In genomic region chr14:64725360-64725815, GRCh38 we compare ENCODE assay signal across 1 cellular context.
TF ChIP-seq lines count a peak whose summit lies in the region.

No MANE protein-coding gene starts in this region.

TF ChIP-seq in HEK293, 187 proteins besides CTCF, POLR2A, EP300 and RAD21 (continued from another document):
- TF ChIP-seq KLF7 (tag by site-specific recombination; IDR thresholded peaks at IDR 0.05; ENCODE audit: borderline replicate concordance) (no peak), ZNF112 (tag by site-specific recombination; IDR thresholded peaks at IDR 0.05) (no peak), ZNF449 (tag by site-specific recombination; IDR thresholded peaks at IDR 0.05) (no peak), ZNF530 (tag by site-specific recombination; IDR thresholded peaks at IDR 0.05; ENCODE audit: low read depth) (no peak), ZNF658 (tag by site-specific recombination; IDR thresholded peaks at IDR 0.05) (no peak), ZNF394 (tag by site-specific recombination; IDR thresholded peaks at IDR 0.05; ENCODE audit: borderline replicate concordance) (no peak), ZNF292 (tag by site-specific recombination; IDR thresholded peaks at IDR 0.05; ENCODE audit: borderline replicate concordance, low read depth) (no peak), ZNF701 (tag by site-specific recombination; IDR thresholded peaks at IDR 0.05) (no peak), ZNF16 (tag by site-specific recombination; IDR thresholded peaks at IDR 0.05; ENCODE audit: low read depth) (no peak), GFI1B (tag by site-specific recombination; IDR thresholded peaks at IDR 0.05) (no peak), KLF10 (tag by site-specific recombination; IDR thresholded peaks at IDR 0.05) (no peak), ZNF26 (tag by site-specific recombination; IDR thresholded peaks at IDR 0.05) (no peak), ZNF114 (tag by site-specific recombination; IDR thresholded peaks at IDR 0.05) (no peak), ZNF501 (tag by site-specific recombination; IDR thresholded peaks at IDR 0.05) (no peak), ZNF311 (tag by site-specific recombination; IDR thresholded peaks at IDR 0.05; ENCODE audit: borderline replicate concordance) (no peak), SALL2 (tag by site-specific recombination; IDR thresholded peaks at IDR 0.05; ENCODE audit: borderline replicate concordance) (no peak), ZBTB26 (tag by site-specific recombination; optimal IDR thresholded peaks at IDR 0.05) (no peak), ZBTB49 (tag by site-specific recombination; IDR thresholded peaks at IDR 0.05; ENCODE audit: low read depth) (no peak), ZNF777 (tag by site-specific recombination; IDR thresholded peaks at IDR 0.05; ENCODE audit: borderline replicate concordance) (no peak), ZNF660 (tag by site-specific recombination; IDR thresholded peaks at IDR 0.05) (no peak), ZNF596 (tag by site-specific recombination; IDR thresholded peaks at IDR 0.05) (no peak), ZNF548 (tag by site-specific recombination; IDR thresholded peaks at IDR 0.05) (no peak), GLIS1 (tag by site-specific recombination; IDR thresholded peaks at IDR 0.05) (peak; percentile 52), ZNF792 (tag by site-specific recombination; IDR thresholded peaks at IDR 0.05) (no peak)
- TF ChIP-seq, protein P1, sequence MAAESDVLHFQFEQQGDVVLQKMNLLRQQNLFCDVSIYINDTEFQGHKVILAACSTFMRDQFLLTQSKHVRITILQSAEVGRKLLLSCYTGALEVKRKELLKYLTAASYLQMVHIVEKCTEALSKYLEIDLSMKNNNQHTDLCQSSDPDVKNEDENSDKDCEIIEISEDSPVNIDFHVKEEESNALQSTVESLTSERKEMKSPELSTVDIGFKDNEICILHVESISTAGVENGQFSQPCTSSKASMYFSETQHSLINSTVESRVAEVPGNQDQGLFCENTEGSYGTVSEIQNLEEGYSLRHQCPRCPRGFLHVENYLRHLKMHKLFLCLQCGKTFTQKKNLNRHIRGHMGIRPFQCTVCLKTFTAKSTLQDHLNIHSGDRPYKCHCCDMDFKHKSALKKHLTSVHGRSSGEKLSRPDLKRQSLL (tag by site-specific recombination; IDR thresholded peaks at IDR 0.05) = no peak
- TF ChIP-seq, protein P2, sequence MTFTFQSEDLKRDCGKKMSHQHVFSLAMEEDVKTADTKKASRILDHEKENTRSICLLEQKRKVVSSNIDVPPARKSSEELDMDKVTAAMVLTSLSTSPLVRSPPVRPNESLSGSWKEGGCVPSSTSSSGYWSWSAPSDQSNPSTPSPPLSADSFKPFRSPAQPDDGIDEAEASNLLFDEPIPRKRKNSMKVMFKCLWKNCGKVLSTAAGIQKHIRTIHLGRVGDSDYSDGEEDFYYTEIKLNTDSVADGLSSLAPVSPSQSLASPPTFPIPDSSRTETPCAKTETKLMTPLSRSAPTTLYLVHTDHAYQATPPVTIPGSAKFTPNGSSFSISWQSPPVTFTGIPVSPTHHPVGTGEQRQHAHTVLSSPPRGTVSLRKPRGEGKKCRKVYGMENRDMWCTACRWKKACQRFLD (tag by site-specific recombination; IDR thresholded peaks at IDR 0.05) = no peak
- TF ChIP-seq, protein P3, sequence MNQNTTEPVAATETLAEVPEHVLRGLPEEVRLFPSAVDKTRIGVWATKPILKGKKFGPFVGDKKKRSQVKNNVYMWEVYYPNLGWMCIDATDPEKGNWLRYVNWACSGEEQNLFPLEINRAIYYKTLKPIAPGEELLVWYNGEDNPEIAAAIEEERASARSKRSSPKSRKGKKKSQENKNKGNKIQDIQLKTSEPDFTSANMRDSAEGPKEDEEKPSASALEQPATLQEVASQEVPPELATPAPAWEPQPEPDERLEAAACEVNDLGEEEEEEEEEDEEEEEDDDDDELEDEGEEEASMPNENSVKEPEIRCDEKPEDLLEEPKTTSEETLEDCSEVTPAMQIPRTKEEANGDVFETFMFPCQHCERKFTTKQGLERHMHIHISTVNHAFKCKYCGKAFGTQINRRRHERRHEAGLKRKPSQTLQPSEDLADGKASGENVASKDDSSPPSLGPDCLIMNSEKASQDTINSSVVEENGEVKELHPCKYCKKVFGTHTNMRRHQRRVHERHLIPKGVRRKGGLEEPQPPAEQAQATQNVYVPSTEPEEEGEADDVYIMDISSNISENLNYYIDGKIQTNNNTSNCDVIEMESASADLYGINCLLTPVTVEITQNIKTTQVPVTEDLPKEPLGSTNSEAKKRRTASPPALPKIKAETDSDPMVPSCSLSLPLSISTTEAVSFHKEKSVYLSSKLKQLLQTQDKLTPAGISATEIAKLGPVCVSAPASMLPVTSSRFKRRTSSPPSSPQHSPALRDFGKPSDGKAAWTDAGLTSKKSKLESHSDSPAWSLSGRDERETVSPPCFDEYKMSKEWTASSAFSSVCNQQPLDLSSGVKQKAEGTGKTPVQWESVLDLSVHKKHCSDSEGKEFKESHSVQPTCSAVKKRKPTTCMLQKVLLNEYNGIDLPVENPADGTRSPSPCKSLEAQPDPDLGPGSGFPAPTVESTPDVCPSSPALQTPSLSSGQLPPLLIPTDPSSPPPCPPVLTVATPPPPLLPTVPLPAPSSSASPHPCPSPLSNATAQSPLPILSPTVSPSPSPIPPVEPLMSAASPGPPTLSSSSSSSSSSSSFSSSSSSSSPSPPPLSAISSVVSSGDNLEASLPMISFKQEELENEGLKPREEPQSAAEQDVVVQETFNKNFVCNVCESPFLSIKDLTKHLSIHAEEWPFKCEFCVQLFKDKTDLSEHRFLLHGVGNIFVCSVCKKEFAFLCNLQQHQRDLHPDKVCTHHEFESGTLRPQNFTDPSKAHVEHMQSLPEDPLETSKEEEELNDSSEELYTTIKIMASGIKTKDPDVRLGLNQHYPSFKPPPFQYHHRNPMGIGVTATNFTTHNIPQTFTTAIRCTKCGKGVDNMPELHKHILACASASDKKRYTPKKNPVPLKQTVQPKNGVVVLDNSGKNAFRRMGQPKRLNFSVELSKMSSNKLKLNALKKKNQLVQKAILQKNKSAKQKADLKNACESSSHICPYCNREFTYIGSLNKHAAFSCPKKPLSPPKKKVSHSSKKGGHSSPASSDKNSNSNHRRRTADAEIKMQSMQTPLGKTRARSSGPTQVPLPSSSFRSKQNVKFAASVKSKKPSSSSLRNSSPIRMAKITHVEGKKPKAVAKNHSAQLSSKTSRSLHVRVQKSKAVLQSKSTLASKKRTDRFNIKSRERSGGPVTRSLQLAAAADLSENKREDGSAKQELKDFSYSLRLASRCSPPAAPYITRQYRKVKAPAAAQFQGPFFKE (tag by site-specific recombination; IDR thresholded peaks at IDR 0.05; ENCODE audit: borderline replicate concordance) = no peak
